ENCODE assay signal across 8 cellular contexts in the genomic region with DNA sequence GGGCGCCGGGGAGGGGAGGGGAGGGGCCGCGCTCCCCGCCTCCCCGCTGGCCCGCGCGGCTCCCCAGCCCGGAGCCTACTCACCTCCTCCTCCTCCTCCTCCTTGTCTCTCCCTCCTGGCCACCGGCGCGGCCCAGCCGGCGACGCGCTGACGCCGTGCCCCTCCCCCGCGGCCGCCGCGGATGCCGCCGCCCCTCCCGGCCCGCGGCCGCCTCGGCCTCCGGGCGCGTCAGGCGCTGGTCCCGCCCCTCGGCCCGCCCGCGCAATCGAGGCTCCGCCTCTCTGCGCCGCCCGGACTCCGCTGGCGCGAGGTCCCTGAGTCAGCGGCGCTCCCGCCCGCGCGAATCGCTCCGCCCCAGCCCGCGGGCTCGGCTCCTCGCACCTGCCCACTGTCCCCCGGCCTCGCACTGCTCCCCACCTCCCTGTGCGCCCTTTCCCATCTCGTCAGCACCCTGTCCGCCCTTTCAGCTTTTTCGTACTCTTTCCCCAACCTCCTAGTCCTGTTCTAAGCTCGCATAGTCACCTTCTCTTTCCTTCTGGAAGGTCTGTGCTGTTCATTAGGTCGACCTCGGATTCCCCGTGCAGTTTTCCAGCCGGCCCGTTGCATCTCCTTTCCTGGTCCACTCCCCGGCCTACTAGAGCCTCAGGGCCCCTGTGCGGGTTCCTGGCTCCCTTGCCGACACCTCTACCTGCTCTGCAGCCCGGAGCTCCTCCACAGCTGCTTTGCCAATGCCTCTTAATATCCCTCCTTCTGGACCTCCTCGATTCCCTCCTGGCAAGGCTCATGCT.
A peak's percentile ranks its signal among the peaks of the same experiment; 100 is the strongest.
DNase-seq lines count a peak whose midpoint lies in the region; ATAC-seq lines count a peak whose summit lies in the region.

No MANE protein-coding gene starts in this region.

- peak; percentile 93 for DNase-seq in Ammon's horn (ENCODE audit: low spot score)
- DNase-seq in NCI-H226 = peak; percentile 73
- DNase-seq in cerebellum (ENCODE audit: low spot score) = peak; percentile 95
- DNase-seq in kidney tubule cell (ENCODE audit: low spot score) = peak; percentile 96
- peak; percentile 60 to 84 for DNase-seq in stimulated activated CD4-positive, alpha-beta T cell treated with anti-CD3 and anti-CD28 coated beads, Interleukin-1b, Interleukin-23, amount 100 ng/mL, for 1 hour (ENCODE audit: low read depth in 2 of 2)

- ATAC-seq in GM19043 (IDR thresholded peaks at IDR 0.05; ENCODE audit: low read depth, unreplicated experiment) = peak; percentile 86
- peak; percentile 92 for ATAC-seq in HG03280 (IDR thresholded peaks at IDR 0.05; ENCODE audit: unreplicated experiment)
- ATAC-seq in activated CD4-positive, CD25-positive, alpha-beta regulatory T cell treated with anti-CD3 and anti-CD28 coated beads, Interleukin-2, amount 50 U/mL, for 24 hours = peak; percentile 87 to 92

Comparison
In these comparisons a context has a peak if more than half of its experiments do, and no peak if none do; other contexts are left out.
1. Peak in every context shown above with its lines: DNase-seq and ATAC-seq.